ENCODE assay signal across 18 cellular contexts in the genomic region with DNA sequence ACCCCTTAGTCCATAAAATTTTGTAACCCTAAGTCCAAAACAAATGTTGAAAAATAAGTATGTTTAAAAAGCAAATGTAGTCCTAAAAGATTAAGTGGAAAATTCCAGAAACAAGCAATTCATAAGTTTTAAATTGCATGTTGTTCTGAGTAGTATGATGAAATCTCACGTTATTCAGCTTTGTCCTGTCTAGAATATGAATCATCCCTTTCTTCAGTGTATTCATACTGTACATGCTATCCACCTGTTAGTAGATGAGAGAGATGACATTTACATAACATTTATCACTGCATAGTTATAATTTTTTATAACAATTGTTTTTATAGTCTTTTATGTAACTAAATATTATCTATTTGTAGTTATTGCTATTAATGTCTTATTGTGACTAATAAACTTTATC.
"Had no signal": no experiment of that assay in that cellular context is flagged by ENCODE, and none has a peak within 500 bp of the region (broad histone marks: within the 10 kb centered on the region; RNA-seq: fewer than 3 reads in every experiment).

No MANE protein-coding gene starts in this region.

- H3K27ac ChIP-seq: heart left ventricle, left ventricle myocardium inferior, psoas muscle, right lobe of liver, tibial nerve, upper lobe of right lung, vagina had no signal

- DNase-seq: effector memory CD8-positive, alpha-beta T cell; erythroblast; foreskin melanocyte; heart left ventricle; hypothalamus; left cardiac atrium; left ventricle myocardium inferior; naive thymus-derived CD4-positive, alpha-beta T cell; nephron progenitor cell; psoas muscle; retina; right lobe of liver; stimulated activated CD4-positive, alpha-beta T cell treated with anti-CD3 and anti-CD28 coated beads, Interleukin-4, amount 100 ng/mL, for 1 hour; upper lobe of right lung had no signal

- H3K27me3 ChIP-seq: heart left ventricle, right lobe of liver, tibial nerve, upper lobe of right lung, vagina had no signal

- H3K4me1 ChIP-seq: left ventricle myocardium inferior, psoas muscle, right lobe of liver, tibial nerve, upper lobe of right lung, vagina had no signal

- H3K36me3 ChIP-seq: heart left ventricle, left ventricle myocardium inferior, right lobe of liver, tibial nerve, upper lobe of right lung, vagina had no signal

- H3K9me3 ChIP-seq: heart left ventricle, left ventricle myocardium inferior, psoas muscle, right lobe of liver, tibial nerve, upper lobe of right lung, vagina had no signal

- H3K4me3 ChIP-seq: heart left ventricle, left ventricle myocardium inferior, lung, psoas muscle, right lobe of liver, tibial nerve, upper lobe of right lung, vagina had no signal

- ATAC-seq: effector memory CD8-positive, alpha-beta T cell; heart left ventricle; left cardiac atrium; naive thymus-derived CD4-positive, alpha-beta T cell; psoas muscle; right lobe of liver; stimulated activated memory B cell treated with anti-CD40 and anti-IgM and Interleukin-4, amounts not matched to agents 10 μg/mL and 1 μg/mL and 100 μg/mL, for 72 hours; upper lobe of right lung had no signal
